Comparison of ENCODE assay signal across 24 cellular contexts in genomic region chr17:49752508-49752907, GRCh38. TPM values are rescaled to one million over a fixed set of nuclear protein-coding genes. Genes with fewer than 3 reads are reported as not detected.
DNase-seq lines count a peak whose midpoint lies in the region; ATAC-seq and TF ChIP-seq lines count a peak whose summit lies in the region.
"Had no signal": no experiment of that assay in that cellular context is flagged by ENCODE, and none has a peak within 500 bp of the region (broad histone marks: within the 10 kb centered on the region; RNA-seq: fewer than 3 reads in every experiment).

No MANE protein-coding gene starts in this region.

- peaks cover 24% of the 10 kb centered on the region for H3K36me3 ChIP-seq in CD4-positive, CD25-positive, alpha-beta regulatory T cell (ENCODE audit: control insufficient read depth, insufficient read depth, low read length)
- H3K36me3 ChIP-seq: HAP-1, lower lobe of right lung, ovary, right lobe of liver had no signal

- H3K9me3 ChIP-seq in CD4-positive, CD25-positive, alpha-beta regulatory T cell (ENCODE audit: control insufficient read depth in 2 of 2, low read length in 2 of 2) = no peaks in the 10 kb centered on the region
- H3K9me3 ChIP-seq: body of pancreas, HAP-1, lower lobe of right lung, ovary, right lobe of liver had no signal

- peak overlapping the region; percentile 34 for H3K27ac Mint-ChIP-seq in activated CD8-positive, alpha-beta T cell treated with anti-CD3 and anti-CD28 coated beads for 36 hours
- no peak overlapping the region for H3K27ac Mint-ChIP-seq in activated CD8-positive, alpha-beta T cell treated with anti-CD3 and anti-CD28 coated beads, Interleukin-2, amount 10 ng/mL, durations not matched to agents 7 days and 5 days
- H3K27ac Mint-ChIP-seq in CD4-positive, CD25-positive, alpha-beta regulatory T cell = peak overlapping the region; percentile 35 to 88 (median 88)
- peak overlapping the region; percentile 3 for H3K27ac Mint-ChIP-seq in activated CD4-positive, alpha-beta memory T cell treated with anti-CD3 and anti-CD28 coated beads for 36 hours
- H3K27ac Mint-ChIP-seq in naive B cell = peak overlapping the region in 5 of 6 donors; percentile 20 to 86 (median 69)
- no peak overlapping the region for H3K27ac Mint-ChIP-seq in T-helper 2 cell treated with Interferon-gamma antibody and Interleukin-4, amounts not matched to agents 5 μg/mL and 100 μg/mL, for 36 hours

- no peaks in the 10 kb centered on the region for H3K27me3 Mint-ChIP-seq in activated CD8-positive, alpha-beta T cell treated with anti-CD3 and anti-CD28 coated beads for 36 hours
- H3K27me3 Mint-ChIP-seq in activated CD8-positive, alpha-beta T cell treated with anti-CD3 and anti-CD28 coated beads, Interleukin-2, amount 10 ng/mL, durations not matched to agents 7 days and 5 days (ENCODE audit: low read depth) = no peaks in the 10 kb centered on the region
- H3K27me3 Mint-ChIP-seq in CD4-positive, CD25-positive, alpha-beta regulatory T cell = no peaks in the 10 kb centered on the region
- H3K27me3 Mint-ChIP-seq in activated CD4-positive, alpha-beta memory T cell treated with anti-CD3 and anti-CD28 coated beads for 36 hours = no peaks in the 10 kb centered on the region
- no peaks in the 10 kb centered on the region for H3K27me3 Mint-ChIP-seq in naive B cell
- H3K27me3 Mint-ChIP-seq in T-helper 2 cell treated with Interferon-gamma antibody and Interleukin-4, amounts not matched to agents 5 μg/mL and 100 μg/mL, for 36 hours (ENCODE audit: low read depth) = no peaks in the 10 kb centered on the region

- peak overlapping the region; percentile 69 for H3K27ac ChIP-seq in CD4-positive, CD25-positive, alpha-beta regulatory T cell (ENCODE audit: insufficient read depth, low read length, poor library complexity, severe bottlenecking)
- H3K27ac ChIP-seq: body of pancreas, C4-2B, lower lobe of right lung, ovary, right lobe of liver, VCaP had no signal

- H3K27me3 ChIP-seq in CD4-positive, CD25-positive, alpha-beta regulatory T cell (ENCODE audit: control insufficient read depth, insufficient read depth, low read length) = no peaks in the 10 kb centered on the region
- H3K27me3 ChIP-seq: body of pancreas, ovary, right lobe of liver had no signal

- H3K4me1 ChIP-seq in CD4-positive, CD25-positive, alpha-beta regulatory T cell (ENCODE audit: control insufficient read depth, insufficient read depth, low read length, poor library complexity, severe bottlenecking) = peaks cover 91% of the 10 kb centered on the region
- H3K4me1 ChIP-seq: HAP-1 had no signal

- POLR2A ChIA-PET in activated CD8-positive, alpha-beta T cell treated with anti-CD3 and anti-CD28 coated beads for 36 hours (lab: Charles Lee) = interaction anchor here (0.8 to 2.0 kb wide), 5 partner anchors 10 to 51 kb away, joined by 3 to 12 read pairs (median 4); no protein-coding TSS in a partner anchor
- POLR2A ChIA-PET in activated CD8-positive, alpha-beta T cell treated with anti-CD3 and anti-CD28 coated beads, Interleukin-2, amount 10 ng/mL, durations not matched to agents 7 days and 5 days (lab: Charles Lee) = interaction anchor here (0.7 to 1.1 kb wide), 2 partner anchors 12 to 78 kb away, joined by 3 read pairs; no protein-coding TSS in a partner anchor
- POLR2A ChIA-PET in activated CD4-positive, alpha-beta memory T cell treated with anti-CD3 and anti-CD28 coated beads for 36 hours (lab: Charles Lee) = interaction anchor here (0.7 to 8.1 kb wide), 3 partner anchors 9 to 22 kb away, joined by 3 to 69 read pairs (median 3); partner anchors contain the start of gene FAM117A

- H3K4me1 Mint-ChIP-seq in activated CD8-positive, alpha-beta T cell treated with anti-CD3 and anti-CD28 coated beads for 36 hours (ENCODE audit: low read depth) = peaks cover 78% of the 10 kb centered on the region
- H3K4me1 Mint-ChIP-seq in activated CD8-positive, alpha-beta T cell treated with anti-CD3 and anti-CD28 coated beads, Interleukin-2, amount 10 ng/mL, durations not matched to agents 7 days and 5 days (ENCODE audit: low read depth) = peaks cover 73% of the 10 kb centered on the region
- H3K4me1 Mint-ChIP-seq in CD4-positive, CD25-positive, alpha-beta regulatory T cell = peaks cover 11 to 95% (median 72%) of the 10 kb centered on the region in 4 donors
- H3K4me1 Mint-ChIP-seq in activated CD4-positive, alpha-beta memory T cell treated with anti-CD3 and anti-CD28 coated beads for 36 hours (ENCODE audit: low read depth) = peaks cover 78% of the 10 kb centered on the region
- H3K4me1 Mint-ChIP-seq in naive B cell = peaks cover 46 to 79% (median 59%) of the 10 kb centered on the region in 3 donors
- H3K4me1 Mint-ChIP-seq in T-helper 2 cell treated with Interferon-gamma antibody and Interleukin-4, amounts not matched to agents 5 μg/mL and 100 μg/mL, for 36 hours (ENCODE audit: low read depth) = peaks cover 49% of the 10 kb centered on the region

- no peak for ATAC-seq in activated CD8-positive, alpha-beta T cell treated with anti-CD3 and anti-CD28 coated beads for 36 hours
- no peak for ATAC-seq in activated CD8-positive, alpha-beta T cell treated with anti-CD3 and anti-CD28 coated beads, Interleukin-2, amount 10 ng/mL, durations not matched to agents 7 days and 5 days
- ATAC-seq in CD4-positive, CD25-positive, alpha-beta regulatory T cell (ENCODE audit: low read depth in 2 of 2) = no peak
- ATAC-seq in naive B cell (ENCODE audit: low read depth in 2 of 2) = no peak
- ATAC-seq: body of pancreas, GM12878, lower lobe of right lung, right lobe of liver had no signal

- peaks cover 14% of the 10 kb centered on the region for H3K36me3 Mint-ChIP-seq in activated CD8-positive, alpha-beta T cell treated with anti-CD3 and anti-CD28 coated beads for 36 hours (ENCODE audit: low read depth)
- H3K36me3 Mint-ChIP-seq in activated CD8-positive, alpha-beta T cell treated with anti-CD3 and anti-CD28 coated beads, Interleukin-2, amount 10 ng/mL, durations not matched to agents 7 days and 5 days (ENCODE audit: low read depth) = peaks cover 31% of the 10 kb centered on the region
- peaks cover 37% of the 10 kb centered on the region for H3K36me3 Mint-ChIP-seq in CD4-positive, CD25-positive, alpha-beta regulatory T cell
- H3K36me3 Mint-ChIP-seq in activated CD4-positive, alpha-beta memory T cell treated with anti-CD3 and anti-CD28 coated beads for 36 hours = peaks cover 12% of the 10 kb centered on the region
- H3K36me3 Mint-ChIP-seq in naive B cell = peaks cover 0 to 9% of the 10 kb centered on the region in 2 donors
- H3K36me3 Mint-ChIP-seq in T-helper 2 cell treated with Interferon-gamma antibody and Interleukin-4, amounts not matched to agents 5 μg/mL and 100 μg/mL, for 36 hours (ENCODE audit: low read depth) = peaks cover 30% of the 10 kb centered on the region

- intact Hi-C loops in activated CD8-positive, alpha-beta T cell treated with anti-CD3 and anti-CD28 coated beads for 36 hours (cut with micrococcal nuclease) = no loop called here
- intact Hi-C loops in activated CD4-positive, alpha-beta memory T cell treated with anti-CD3 and anti-CD28 coated beads for 36 hours (cut with micrococcal nuclease) = no loop called here

- no peaks in the 10 kb centered on the region for H3K9me3 Mint-ChIP-seq in activated CD8-positive, alpha-beta T cell treated with anti-CD3 and anti-CD28 coated beads for 36 hours
- no peaks in the 10 kb centered on the region for H3K9me3 Mint-ChIP-seq in activated CD8-positive, alpha-beta T cell treated with anti-CD3 and anti-CD28 coated beads, Interleukin-2, amount 10 ng/mL, durations not matched to agents 7 days and 5 days (ENCODE audit: insufficient read depth)
- H3K9me3 Mint-ChIP-seq in CD4-positive, CD25-positive, alpha-beta regulatory T cell = no peaks in the 10 kb centered on the region
- no peaks in the 10 kb centered on the region for H3K9me3 Mint-ChIP-seq in activated CD4-positive, alpha-beta memory T cell treated with anti-CD3 and anti-CD28 coated beads for 36 hours
- no peaks in the 10 kb centered on the region for H3K9me3 Mint-ChIP-seq in naive B cell
- no peaks in the 10 kb centered on the region for H3K9me3 Mint-ChIP-seq in T-helper 2 cell treated with Interferon-gamma antibody and Interleukin-4, amounts not matched to agents 5 μg/mL and 100 μg/mL, for 36 hours

- no peak overlapping the region for H3K4me3 Mint-ChIP-seq in activated CD8-positive, alpha-beta T cell treated with anti-CD3 and anti-CD28 coated beads for 36 hours
- H3K4me3 Mint-ChIP-seq in activated CD8-positive, alpha-beta T cell treated with anti-CD3 and anti-CD28 coated beads, Interleukin-2, amount 10 ng/mL, durations not matched to agents 7 days and 5 days = no peak overlapping the region
- peak overlapping the region; percentile 30 to 54 (median 41) for H3K4me3 Mint-ChIP-seq in CD4-positive, CD25-positive, alpha-beta regulatory T cell
- no peak overlapping the region for H3K4me3 Mint-ChIP-seq in activated CD4-positive, alpha-beta memory T cell treated with anti-CD3 and anti-CD28 coated beads for 36 hours
- H3K4me3 Mint-ChIP-seq in naive B cell = no peak overlapping the region
- H3K4me3 Mint-ChIP-seq in T-helper 2 cell treated with Interferon-gamma antibody and Interleukin-4, amounts not matched to agents 5 μg/mL and 100 μg/mL, for 36 hours = no peak overlapping the region

- no peak for TF ChIP-seq CTCF in activated CD8-positive, alpha-beta T cell treated with anti-CD3 and anti-CD28 coated beads for 36 hours (IDR thresholded peaks at IDR 0.05)
- TF ChIP-seq CTCF in GM20000 (IDR thresholded peaks at IDR 0.05; ENCODE audit: extremely low read depth, missing control alignments) = no peak

- DNase-seq in activated CD8-positive, alpha-beta T cell treated with anti-CD3 and anti-CD28 coated beads for 36 hours = no peak
- no peak for DNase-seq in activated CD8-positive, alpha-beta T cell treated with anti-CD3 and anti-CD28 coated beads, Interleukin-2, amount 10 ng/mL, durations not matched to agents 7 days and 5 days
- DNase-seq in CD4-positive, CD25-positive, alpha-beta regulatory T cell = no peak
- DNase-seq in activated CD4-positive, alpha-beta memory T cell treated with anti-CD3 and anti-CD28 coated beads for 36 hours = no peak
- DNase-seq in naive B cell = no peak
- DNase-seq in T-helper 2 cell treated with Interferon-gamma antibody and Interleukin-4, amounts not matched to agents 5 μg/mL and 100 μg/mL, for 36 hours (ENCODE audit: low spot score) = no peak
- no peak for DNase-seq in GM20000 (ENCODE audit: low spot score)
- DNase-seq in foreskin melanocyte = no peak
- DNase-seq: activated naive CD4-positive, alpha-beta T cell treated with anti-CD3 and anti-CD28 coated beads, Interleukin-2, amount 50 U/mL, for 16 hours; body of pancreas; DMS153; lower lobe of right lung; NCI-H1105 treated with DMSO at 0.1 percent for 48 hours; NCI-H2107; NCI-H524 treated with DMSO at 0.1 percent for 48 hours; ovary; right lobe of liver; SHP77 treated with DMSO at 0.1 percent for 48 hours; stimulated activated CD4-positive, alpha-beta T cell treated with anti-CD3 and anti-CD28 coated beads, Interleukin-15, amount 100 ng/mL, for 24 hours; stimulated activated naive CD4-positive, alpha-beta T cell had no signal

- peak overlapping the region; percentile 3 for H3K4me3 ChIP-seq in CD4-positive, CD25-positive, alpha-beta regulatory T cell (ENCODE audit: low read depth, low read length)
- H3K4me3 ChIP-seq: body of pancreas, GM12878, HAP-1, lower lobe of right lung, ovary, right lobe of liver had no signal

- CTCF ChIA-PET in activated CD8-positive, alpha-beta T cell treated with anti-CD3 and anti-CD28 coated beads for 36 hours (lab: Charles Lee) = interaction anchor here (1.2 to 3.5 kb wide), 2 partner anchors 9 to 11 kb away, joined by 3 to 15 read pairs; partner anchors contain the start of gene FAM117A
- CTCF ChIA-PET in activated CD8-positive, alpha-beta T cell treated with anti-CD3 and anti-CD28 coated beads, Interleukin-2, amount 10 ng/mL, durations not matched to agents 7 days and 5 days (lab: Charles Lee) = interaction anchor here (1.0 to 1.5 kb wide), 3 partner anchors 12 to 44 kb away, joined by 3 to 5 read pairs (median 4); partner anchors contain the start of gene FAM117A
- CTCF ChIA-PET in activated CD4-positive, alpha-beta memory T cell treated with anti-CD3 and anti-CD28 coated beads for 36 hours (lab: Charles Lee) = interaction anchor here (0.7 to 2.1 kb wide), 3 partner anchors 8 to 44 kb away, joined by 3 to 7 read pairs (median 3); partner anchors contain the start of gene SLC35B1

RNA-seq across cellular contexts. Expression of gene FAM117A, which starts 11.4 kb away (rescaled TPM):
- total RNA-seq in activated CD8-positive, alpha-beta T cell treated with anti-CD3 and anti-CD28 coated beads for 36 hours = 10 to 100 TPM; 19.7 to 23.0 TPM
- total RNA-seq in activated CD8-positive, alpha-beta T cell treated with anti-CD3 and anti-CD28 coated beads, Interleukin-2, amount 10 ng/mL, durations not matched to agents 7 days and 5 days = 10 to 100 TPM; 20.8 to 23.5 TPM
- 83.3 TPM for total RNA-seq in CD4-positive, CD25-positive, alpha-beta regulatory T cell
- polyA plus RNA-seq in CD4-positive, CD25-positive, alpha-beta regulatory T cell = 10 to 100 TPM; 49.0 to 67.4 (median 64.7) TPM
- total RNA-seq in activated CD4-positive, alpha-beta memory T cell treated with anti-CD3 and anti-CD28 coated beads for 36 hours = 10 to 100 TPM; 20.9 to 21.6 TPM
- polyA plus RNA-seq in naive B cell (ENCODE audit: low read depth in 6 of 6) = 10 to 100 TPM; 36.4 to 66.0 (median 54.3) TPM

RNA-seq across cellular contexts. Expression of gene KAT7, which starts 36.0 kb away (rescaled TPM):
- 10 to 100 TPM; 61.2 to 66.6 TPM for total RNA-seq in activated CD8-positive, alpha-beta T cell treated with anti-CD3 and anti-CD28 coated beads for 36 hours
- 10 to 100 TPM; 75.8 to 76.0 TPM for total RNA-seq in activated CD8-positive, alpha-beta T cell treated with anti-CD3 and anti-CD28 coated beads, Interleukin-2, amount 10 ng/mL, durations not matched to agents 7 days and 5 days
- total RNA-seq in CD4-positive, CD25-positive, alpha-beta regulatory T cell = 207 TPM
- polyA plus RNA-seq in CD4-positive, CD25-positive, alpha-beta regulatory T cell = 10 to 100 TPM; 37.0 to 49.6 (median 46.9) TPM
- total RNA-seq in activated CD4-positive, alpha-beta memory T cell treated with anti-CD3 and anti-CD28 coated beads for 36 hours = 10 to 100 TPM; 60.5 to 65.8 TPM
- 10 to 100 TPM; 42.3 to 61.8 (median 45.4) TPM for polyA plus RNA-seq in naive B cell (ENCODE audit: low read depth in 6 of 6)

RNA-seq across cellular contexts. Expression of gene SLC35B1, which starts 44.7 kb away (rescaled TPM):
- total RNA-seq in activated CD8-positive, alpha-beta T cell treated with anti-CD3 and anti-CD28 coated beads for 36 hours = 10 to 100 TPM; 38.6 to 46.6 TPM
- 10 to 100 TPM; 50.7 to 62.6 TPM for total RNA-seq in activated CD8-positive, alpha-beta T cell treated with anti-CD3 and anti-CD28 coated beads, Interleukin-2, amount 10 ng/mL, durations not matched to agents 7 days and 5 days
- total RNA-seq in CD4-positive, CD25-positive, alpha-beta regulatory T cell = 51.8 TPM
- polyA plus RNA-seq in CD4-positive, CD25-positive, alpha-beta regulatory T cell = 10 to 100 TPM; 28.2 to 38.8 (median 34.1) TPM
- total RNA-seq in activated CD4-positive, alpha-beta memory T cell treated with anti-CD3 and anti-CD28 coated beads for 36 hours = 10 to 100 TPM; 48.3 to 54.1 TPM
- 10 to 100 TPM; 20.6 to 47.5 (median 25.7) TPM for polyA plus RNA-seq in naive B cell (ENCODE audit: low read depth in 6 of 6)

Comparison
In these comparisons a context has a peak if more than half of its experiments do, and no peak if none do; other contexts are left out.
1. H3K27ac Mint-ChIP-seq: peak in activated CD8-positive, alpha-beta T cell treated with anti-CD3 and anti-CD28 coated beads for 36 hours (single experiment), CD4-positive, CD25-positive, alpha-beta regulatory T cell (3 of 3), activated CD4-positive, alpha-beta memory T cell treated with anti-CD3 and anti-CD28 coated beads for 36 hours (single experiment) and naive B cell (5 of 6); none in activated CD8-positive, alpha-beta T cell treated with anti-CD3 and anti-CD28 coated beads, Interleukin-2, amount 10 ng/mL, durations not matched to agents 7 days and 5 days (single experiment) and T-helper 2 cell treated with Interferon-gamma antibody and Interleukin-4, amounts not matched to agents 5 μg/mL and 100 μg/mL, for 36 hours (single experiment).
2. H3K4me3 Mint-ChIP-seq: peak in CD4-positive, CD25-positive, alpha-beta regulatory T cell (4 of 4); none in activated CD8-positive, alpha-beta T cell treated with anti-CD3 and anti-CD28 coated beads for 36 hours (single experiment), activated CD8-positive, alpha-beta T cell treated with anti-CD3 and anti-CD28 coated beads, Interleukin-2, amount 10 ng/mL, durations not matched to agents 7 days and 5 days (single experiment), activated CD4-positive, alpha-beta memory T cell treated with anti-CD3 and anti-CD28 coated beads for 36 hours (single experiment), naive B cell (0 of 8) and T-helper 2 cell treated with Interferon-gamma antibody and Interleukin-4, amounts not matched to agents 5 μg/mL and 100 μg/mL, for 36 hours (single experiment).